In the genomic region with DNA sequence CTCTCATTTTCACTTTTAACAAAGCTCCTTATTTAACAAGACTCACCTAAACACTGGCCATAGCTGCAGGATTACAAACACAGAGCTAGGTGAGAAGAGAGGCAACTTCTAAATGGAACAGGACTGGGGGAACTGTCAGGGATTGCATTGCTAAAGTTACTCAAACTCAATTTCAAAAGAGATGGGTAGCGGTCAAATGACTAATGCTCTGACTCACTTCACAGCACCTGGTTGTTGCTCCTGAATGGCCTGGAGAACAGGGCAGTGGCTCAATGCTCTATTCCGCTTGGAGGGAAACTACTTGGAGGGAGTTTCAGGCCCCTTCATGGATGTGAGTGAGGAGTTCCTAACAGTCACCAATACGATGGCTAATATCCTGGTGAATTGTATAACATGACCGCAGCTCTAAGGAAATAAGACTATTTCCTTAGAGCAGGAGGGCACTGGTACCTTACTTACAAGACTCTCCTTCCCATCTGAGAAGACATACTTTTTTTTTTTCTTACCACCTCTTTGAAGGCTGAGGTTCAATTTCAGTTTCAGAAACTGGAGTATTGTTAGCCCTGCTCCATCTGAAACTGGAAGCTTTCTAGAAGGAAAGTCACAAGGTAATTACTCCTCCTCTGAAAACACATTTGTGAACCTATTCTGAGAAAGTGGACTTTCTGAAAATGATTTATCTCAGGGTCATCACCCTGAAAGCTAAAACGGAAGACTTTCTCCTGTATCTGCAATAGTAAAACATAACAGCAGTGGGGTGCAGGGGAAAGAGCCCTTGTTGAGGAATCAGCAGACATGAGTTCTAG, we compare ENCODE assay signal across 2 cellular contexts.
TF ChIP-seq lines count a peak whose summit lies in the region.

No MANE protein-coding gene starts in this region.

TF ChIP-seq in SK-N-SH, 30 proteins besides CTCF, POLR2A, EP300 and RAD21 (continued from another document):
- TF ChIP-seq PBX3 (IDR thresholded peaks at IDR 0.05) = no peak
- TF ChIP-seq FOXJ3 (CRISPR knock-in tag; IDR thresholded peaks at IDR 0.05) = no peak
- TF ChIP-seq NFIC (IDR thresholded peaks at IDR 0.05; ENCODE audit: borderline replicate concordance) = no peak
- TF ChIP-seq POLR2AphosphoS5 (IDR thresholded peaks at IDR 0.05; ENCODE audit: low read depth, low read length) = no peak
- no peak for TF ChIP-seq USF1 (IDR thresholded peaks at IDR 0.05; ENCODE audit: borderline replicate concordance, low read depth)

TF ChIP-seq in SK-N-SH treated with all-trans-retinoic acid at 6 μM for 48 hours, 23 proteins besides CTCF, POLR2A, EP300 and RAD21 (continued from another document):
- TF ChIP-seq, protein P1, sequence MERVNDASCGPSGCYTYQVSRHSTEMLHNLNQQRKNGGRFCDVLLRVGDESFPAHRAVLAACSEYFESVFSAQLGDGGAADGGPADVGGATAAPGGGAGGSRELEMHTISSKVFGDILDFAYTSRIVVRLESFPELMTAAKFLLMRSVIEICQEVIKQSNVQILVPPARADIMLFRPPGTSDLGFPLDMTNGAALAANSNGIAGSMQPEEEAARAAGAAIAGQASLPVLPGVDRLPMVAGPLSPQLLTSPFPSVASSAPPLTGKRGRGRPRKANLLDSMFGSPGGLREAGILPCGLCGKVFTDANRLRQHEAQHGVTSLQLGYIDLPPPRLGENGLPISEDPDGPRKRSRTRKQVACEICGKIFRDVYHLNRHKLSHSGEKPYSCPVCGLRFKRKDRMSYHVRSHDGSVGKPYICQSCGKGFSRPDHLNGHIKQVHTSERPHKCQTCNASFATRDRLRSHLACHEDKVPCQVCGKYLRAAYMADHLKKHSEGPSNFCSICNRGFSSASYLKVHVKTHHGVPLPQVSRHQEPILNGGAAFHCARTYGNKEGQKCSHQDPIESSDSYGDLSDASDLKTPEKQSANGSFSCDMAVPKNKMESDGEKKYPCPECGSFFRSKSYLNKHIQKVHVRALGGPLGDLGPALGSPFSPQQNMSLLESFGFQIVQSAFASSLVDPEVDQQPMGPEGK (CRISPR knock-in tag; IDR thresholded peaks at IDR 0.05; ENCODE audit: borderline replicate concordance) = no peak
